Comparison of ENCODE assay signal across 14 cellular contexts in genomic region chr2:1726558-1726957, GRCh38. TPM values are rescaled to one million over a fixed set of nuclear protein-coding genes. Genes with fewer than 3 reads are reported as not detected.
DNase-seq lines count a peak whose midpoint lies in the region; ATAC-seq, FAIRE-seq and TF ChIP-seq lines count a peak whose summit lies in the region.
"Had no signal": no experiment of that assay in that cellular context is flagged by ENCODE, and none has a peak within 500 bp of the region (broad histone marks: within the 10 kb centered on the region; RNA-seq: fewer than 3 reads in every experiment).

No MANE protein-coding gene starts in this region.

- peaks cover 60% of the 10 kb centered on the region for H3K4me1 Mint-ChIP-seq in nephron progenitor cell
- no peaks in the 10 kb centered on the region for H3K4me1 Mint-ChIP-seq in T-helper 2 cell treated with Interferon-gamma antibody and Interleukin-4, amounts not matched to agents 5 μg/mL and 100 μg/mL, for 36 hours (ENCODE audit: low read depth)

- no peak overlapping the region for H3K4me3 ChIP-seq in right lobe of liver
- no peak overlapping the region for H3K4me3 ChIP-seq in HepG2 (replicated peaks in 1 of 3; ENCODE audit: insufficient read depth in 1 of 3, low read depth in 2 of 3, low read length in 3 of 3)
- peak overlapping the region; percentile 49 for H3K4me3 ChIP-seq in coronary artery
- H3K4me3 ChIP-seq: Peyer's patch had no signal

- peak overlapping the region; percentile 36 for H3K4me3 Mint-ChIP-seq in nephron progenitor cell
- no peak overlapping the region for H3K4me3 Mint-ChIP-seq in T-helper 2 cell treated with Interferon-gamma antibody and Interleukin-4, amounts not matched to agents 5 μg/mL and 100 μg/mL, for 36 hours

- H3K4me2 ChIP-seq in HepG2 (ENCODE audit: low read depth, low read length) = no peak overlapping the region

- H3K27ac Mint-ChIP-seq in nephron progenitor cell = peak overlapping the region; percentile 93
- no peak overlapping the region for H3K27ac Mint-ChIP-seq in T-helper 2 cell treated with Interferon-gamma antibody and Interleukin-4, amounts not matched to agents 5 μg/mL and 100 μg/mL, for 36 hours

- peaks cover 12% of the 10 kb centered on the region for H3K36me3 Mint-ChIP-seq in nephron progenitor cell (ENCODE audit: low read depth)
- no peaks in the 10 kb centered on the region for H3K36me3 Mint-ChIP-seq in T-helper 2 cell treated with Interferon-gamma antibody and Interleukin-4, amounts not matched to agents 5 μg/mL and 100 μg/mL, for 36 hours (ENCODE audit: low read depth)

- no peak overlapping the region for H3K9ac ChIP-seq in HepG2 (ENCODE audit: insufficient read depth, low read depth, low read length)

- POLR2A ChIA-PET in HepG2 (lab: Yijun Ruan, JAX) = no interaction called here

- no peak for TF ChIP-seq EP300 in HepG2 (IDR thresholded peaks at IDR 0.05; ENCODE audit: low read depth in 2 of 2, low read length in 2 of 2)
- no peak for TF ChIP-seq EP300 in HepG2 (CRISPR knock-in tag; IDR thresholded peaks at IDR 0.05; ENCODE audit: borderline replicate concordance)

- intact Hi-C loops in right lobe of liver (cut with DNase I) (no loop called here), HepG2 (cut with micrococcal nuclease; ENCODE audit: unreplicated experiment) (no loop called here)

- no peaks in the 10 kb centered on the region for H3K27me3 Mint-ChIP-seq in nephron progenitor cell (ENCODE audit: low read depth, poor library complexity)
- H3K27me3 Mint-ChIP-seq in T-helper 2 cell treated with Interferon-gamma antibody and Interleukin-4, amounts not matched to agents 5 μg/mL and 100 μg/mL, for 36 hours (ENCODE audit: low read depth) = no peaks in the 10 kb centered on the region

- no peaks in the 10 kb centered on the region for H3K9me3 Mint-ChIP-seq in nephron progenitor cell
- no peaks in the 10 kb centered on the region for H3K9me3 Mint-ChIP-seq in T-helper 2 cell treated with Interferon-gamma antibody and Interleukin-4, amounts not matched to agents 5 μg/mL and 100 μg/mL, for 36 hours

- no peak for ATAC-seq in right lobe of liver
- no peak for ATAC-seq in HepG2
- no peak for ATAC-seq in HG02642 (IDR thresholded peaks at IDR 0.05; ENCODE audit: poor library complexity, unreplicated experiment)
- no peak for ATAC-seq in GM21360 (IDR thresholded peaks at IDR 0.05; ENCODE audit: unreplicated experiment)

- H3K9me3 ChIP-seq in right lobe of liver (no peaks in the 10 kb centered on the region), HepG2 (ENCODE audit: low read length) (no peaks in the 10 kb centered on the region)
- H3K9me3 ChIP-seq: Caco-2, Peyer's patch had no signal

- in situ Hi-C loops in HepG2 (cut with HindIII; ENCODE audit: extremely low pct_ligation_motif_present, low pct_unique_long_range_greater_than_20kb) = no loop called here

- CTCF ChIA-PET in HepG2 (lab: Yijun Ruan, JAX; ENCODE audit: low intra/inter-chr PET ratio, low total read pairs) = no interaction called here

- no peaks in the 10 kb centered on the region for H3K27me3 ChIP-seq in right lobe of liver
- peaks cover 3 to 28% of the 10 kb centered on the region in 2 experiments; a peak in 4 of 5 replicates for H3K27me3 ChIP-seq in HepG2 (ENCODE audit: control insufficient read depth in 1 of 2, insufficient read depth in 2 of 2, low read length in 2 of 2)
- H3K27me3 ChIP-seq: Peyer's patch had no signal

- FAIRE-seq in HepG2 (lab: Jason Lieb, UNC) = no peak

- TF ChIP-seq POLR2A in right lobe of liver (IDR thresholded peaks at IDR 0.05) (no peak), HepG2 (IDR thresholded peaks at IDR 0.05; ENCODE audit: insufficient read depth in 1 of 2, low read depth in 2 of 2, low read length in 2 of 2) (no peak)

- H3K79me2 ChIP-seq in HepG2 (ENCODE audit: insufficient read depth, low read length) = no peaks in the 10 kb centered on the region

- no peak overlapping the region for H2AFZ ChIP-seq in HepG2 (ENCODE audit: low read length)

- no peaks in the 10 kb centered on the region for H4K20me1 ChIP-seq in HepG2 (ENCODE audit: insufficient read depth, low read length)

- no peak for TF ChIP-seq RAD21 in HepG2 (CRISPR knock-in tag; IDR thresholded peaks at IDR 0.05)

- TF ChIP-seq CTCF in right lobe of liver (IDR thresholded peaks at IDR 0.05) (no peak), HepG2 (CRISPR knock-in tag; IDR thresholded peaks at IDR 0.05) (no peak), coronary artery (IDR thresholded peaks at IDR 0.05) (no peak), nephron progenitor cell (IDR thresholded peaks at IDR 0.05) (no peak)

- H3K27ac ChIP-seq in right lobe of liver (peak overlapping the region in 2 of 3 donors; percentile 13 to 38), HepG2 (ENCODE audit: extremely low read length, insufficient read depth, low read length) (no peak overlapping the region), coronary artery (peak overlapping the region in 1 of 2 donors; percentile 48)

- BruUV-seq in HepG2 (replicated peaks; lab: Mats Ljungman, UMichigan) = no TSS peak

- H3K4me1 ChIP-seq in right lobe of liver = no peaks in the 10 kb centered on the region
- no peaks in the 10 kb centered on the region for H3K4me1 ChIP-seq in HepG2 (ENCODE audit: insufficient read depth, low read length)
- H3K4me1 ChIP-seq: Caco-2 had no signal

- H3K36me3 ChIP-seq in right lobe of liver (no peaks in the 10 kb centered on the region), HepG2 (replicated peaks in 1 of 2; ENCODE audit: control insufficient read depth in 1 of 2, insufficient read depth in 2 of 2, low read length in 2 of 2) (no peaks in the 10 kb centered on the region)
- H3K36me3 ChIP-seq: Peyer's patch had no signal

- no peak for DNase-seq in right lobe of liver
- no peak for DNase-seq in HepG2 (ENCODE audit: low spot score)
- no peak for DNase-seq in coronary artery (ENCODE audit: low spot score)
- DNase-seq in nephron progenitor cell = no peak
- DNase-seq in cerebellum (ENCODE audit: low spot score) = no peak
- DNase-seq in T-helper 2 cell treated with Interferon-gamma antibody and Interleukin-4, amounts not matched to agents 5 μg/mL and 100 μg/mL, for 36 hours (ENCODE audit: low spot score) = no peak
- DNase-seq: 8988T, Kasumi-1, NCI-H2171 treated with DMSO at 0.1 percent for 48 hours, NCI-H774 had no signal

- WGBS in right lobe of liver (ENCODE audit: insufficient coverage, low coverage, low lambda C conversion rate, missing lambda C conversion rate) = 25% methylated on average over 3 of the region's 3 CpGs
- 20% methylated on average over 3 of the region's 3 CpGs for WGBS in HepG2 (ENCODE audit: low lambda C conversion rate)

TF ChIP-seq in HepG2, 621 proteins besides CTCF, POLR2A, EP300 and RAD21:
- TF ChIP-seq DMAP1 (CRISPR knock-in tag; IDR thresholded peaks at IDR 0.05) = no peak
- no peak for TF ChIP-seq KDM5A (IDR thresholded peaks at IDR 0.05; ENCODE audit: borderline replicate concordance, low read length)
- no peak for TF ChIP-seq NR2F6 (IDR thresholded peaks at IDR 0.05)
- no peak for TF ChIP-seq NR2F6 (CRISPR knock-in tag; IDR thresholded peaks at IDR 0.05)
- no peak for TF ChIP-seq ATF5 (CRISPR knock-in tag; IDR thresholded peaks at IDR 0.05; ENCODE audit: low read depth)

RNA-seq across cellular contexts. Expression of gene PXDN, which starts 17.8 kb away (rescaled TPM):
- total RNA-seq in right lobe of liver = 10 to 100 TPM in 3 of 6 experiments, 1 to 10 TPM in 3; 5.5 to 21.0 (median 11.4) TPM
- not detected in 2 replicates for total RNA-seq in HepG2 (2016; rRNA removed; fragmentation: Illumina TruSeq; extraction: Trizol)
- total RNA-seq in HepG2 (2016; cell fraction: cytosol; rRNA removed; fragmentation: Illumina TruSeq; extraction: Trizol; ENCODE audit: low read depth) = not detected in 2 replicates
- not detected in 2 replicates for total RNA-seq in HepG2 (2016; cell fraction: insoluble cytoplasmic fraction; rRNA removed; fragmentation: Illumina TruSeq; extraction: Trizol)
- total RNA-seq in HepG2 (2016; cell fraction: membrane; rRNA removed; fragmentation: Illumina TruSeq; extraction: Trizol) = not detected in 2 replicates
- not detected in 2 replicates for total RNA-seq in HepG2 (2016; cell fraction: nucleus; rRNA removed; fragmentation: Illumina TruSeq; extraction: Trizol)
- not detected in 2 replicates for polyA plus RNA-seq in HepG2 (2011; rRNA removed)
- 0.04 TPM in 1 of 2 replicates, not detected in the other for polyA plus RNA-seq in HepG2 (2011; cell fraction: cytosol; rRNA removed)
- not detected in 2 replicates for polyA plus RNA-seq in HepG2 (2011; cell fraction: nucleus; rRNA removed)
- not detected in 2 replicates for polyA plus RNA-seq in HepG2 (2012)
- polyA plus RNA-seq in HepG2 (2016; cell fraction: cytosol; fragmentation: Illumina TruSeq; extraction: Trizol; ENCODE audit: low read depth) = not detected in 2 replicates
- polyA plus RNA-seq in HepG2 (2016; cell fraction: insoluble cytoplasmic fraction; fragmentation: Illumina TruSeq; extraction: Trizol; ENCODE audit: low read depth) = not detected in 2 replicates
- not detected in 2 replicates for polyA plus RNA-seq in HepG2 (2016; cell fraction: membrane; fragmentation: Illumina TruSeq; extraction: Trizol; ENCODE audit: low read depth)
- polyA plus RNA-seq in HepG2 (2016; cell fraction: nucleus; fragmentation: Illumina TruSeq; extraction: Trizol; ENCODE audit: insufficient read depth, low read depth) = not detected in 2 replicates
- 8.0 TPM in 1 of 2 replicates, not detected in the other for polyA minus RNA-seq in HepG2 (2011; rRNA and poly(A)+ RNA removed; ENCODE audit: low replicate concordance)
- 0.53 TPM in 1 of 2 replicates, not detected in the other for polyA minus RNA-seq in HepG2 (2011; cell fraction: cytosol; rRNA and poly(A)+ RNA removed)
- 0.26 TPM in 1 of 2 replicates, not detected in the other for polyA minus RNA-seq in HepG2 (2011; cell fraction: nucleus; rRNA and poly(A)+ RNA removed)
- total RNA-seq in cerebellum = 39.7 TPM

Comparison
In these comparisons a context has a peak if more than half of its experiments do, and no peak if none do; other contexts are left out.
1. RNA of gene PXDN, which starts 17.8 kb away (total RNA-seq): 39.7 TPM in cerebellum (single experiment) and 5.5 to 21.0 TPM in right lobe of liver; not detected in HepG2; every median in the first group is over 4 times any median in the second.